In the genomic region with DNA sequence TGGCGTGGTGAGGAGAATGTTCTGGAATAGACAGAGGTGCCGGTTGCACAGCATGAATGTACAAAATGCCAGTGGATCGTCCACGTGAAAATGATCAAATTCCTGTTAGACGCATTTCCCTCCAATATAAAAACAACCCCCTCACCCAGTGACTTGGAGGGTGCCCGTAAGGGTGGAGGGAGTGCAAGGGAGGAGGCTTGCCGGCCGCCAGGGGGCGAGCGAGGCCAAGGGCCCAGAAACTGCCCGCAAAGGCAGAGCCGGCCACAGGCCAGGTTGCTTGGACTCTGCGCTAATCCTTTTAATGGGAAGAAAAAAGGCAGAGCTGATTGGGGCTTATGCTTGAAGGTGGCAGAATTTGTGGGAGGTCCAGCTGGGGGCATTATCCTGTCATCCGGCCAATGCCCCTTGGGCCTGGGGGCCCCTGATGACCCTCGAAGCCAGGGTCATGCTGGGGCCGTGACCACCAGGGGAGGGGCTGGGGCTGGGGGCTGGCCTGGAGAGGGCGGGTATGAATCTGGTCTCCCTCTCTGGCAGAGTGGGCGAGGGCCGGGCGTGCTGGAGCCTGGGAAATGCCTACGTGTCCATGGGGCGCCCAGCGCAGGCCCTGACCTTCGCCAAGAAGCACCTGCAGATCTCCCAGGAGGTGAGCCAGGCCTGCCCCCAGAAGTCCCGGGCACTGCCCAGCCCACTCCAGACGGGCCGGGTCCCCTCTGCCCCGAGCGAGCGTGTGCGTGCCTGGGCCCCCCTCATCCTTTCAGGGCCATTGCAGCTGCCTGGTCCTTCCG, we compare ENCODE assay signal across 8 cellular contexts. TPM values are rescaled to one million over a fixed set of nuclear protein-coding genes. Genes with fewer than 3 reads are reported as not detected.
DNase-seq lines count a peak whose midpoint lies in the region; ATAC-seq and TF ChIP-seq lines count a peak whose summit lies in the region.

No MANE protein-coding gene starts in this region.

- no peaks in the 10 kb centered on the region for H3K27me3 Mint-ChIP-seq in activated CD4-positive, alpha-beta T cell treated with anti-CD3 and anti-CD28 coated beads, Interleukin-2, amount 10 ng/mL, durations not matched to agents 24 days and 14 days

- H3K4me3 ChIP-seq in foreskin fibroblast (ENCODE audit: low read depth in 1 of 2, low read length in 2 of 2) = no peak overlapping the region

- ATAC-seq in omental fat pad (ENCODE audit: low FRiP score) (peak; percentile 33), GM18870 (IDR thresholded peaks at IDR 0.05; ENCODE audit: unreplicated experiment) (no peak)

- TF ChIP-seq CTCF in VCaP (conservative IDR thresholded peaks at IDR 0.05) (peak; percentile 99), foreskin fibroblast (IDR thresholded peaks at IDR 0.05; ENCODE audit: low read depth, low read length) (peak; percentile 69), omental fat pad (IDR thresholded peaks at IDR 0.05) (peak in 1 of 3 donors; percentile 49)

- H3K27ac Mint-ChIP-seq in activated CD4-positive, alpha-beta T cell treated with anti-CD3 and anti-CD28 coated beads, Interleukin-2, amount 10 ng/mL, durations not matched to agents 24 days and 14 days = no peak overlapping the region

- H3K27ac ChIP-seq in VCaP = peak overlapping the region; percentile 34

- intact Hi-C loops in activated CD4-positive, alpha-beta T cell treated with anti-CD3 and anti-CD28 coated beads, Interleukin-2, amount 10 ng/mL, durations not matched to agents 24 days and 14 days (cut with micrococcal nuclease) = no loop called here

- H3K4me3 Mint-ChIP-seq in activated CD4-positive, alpha-beta T cell treated with anti-CD3 and anti-CD28 coated beads, Interleukin-2, amount 10 ng/mL, durations not matched to agents 24 days and 14 days = no peak overlapping the region

- DNase-seq in activated CD4-positive, alpha-beta T cell treated with anti-CD3 and anti-CD28 coated beads, Interleukin-2, amount 10 ng/mL, durations not matched to agents 24 days and 14 days = peak; percentile 80
- no peak for DNase-seq in activated CD4-positive, alpha-beta T cell treated with anti-CD3 and anti-CD28 coated beads, Interleukin-2, amount 50 U/mL, for 4 hours
- DNase-seq in KBM-7 (peak; percentile 61), foreskin fibroblast (peak in 1 of 2 donors; percentile 75), omental fat pad (ENCODE audit: low spot score) (peak; percentile 49), NCI-H2107 (lab: John Stamatoyannopoulos, UW) (no peak)

- no peaks in the 10 kb centered on the region for H3K4me1 Mint-ChIP-seq in activated CD4-positive, alpha-beta T cell treated with anti-CD3 and anti-CD28 coated beads, Interleukin-2, amount 10 ng/mL, durations not matched to agents 24 days and 14 days

- in situ Hi-C loops in KBM-7 (cut with MboI; ENCODE audit: low pct_unique_long_range_greater_than_20kb, low sequenced_read_pairs) = no loop called here

- H3K9me3 Mint-ChIP-seq in activated CD4-positive, alpha-beta T cell treated with anti-CD3 and anti-CD28 coated beads, Interleukin-2, amount 10 ng/mL, durations not matched to agents 24 days and 14 days = no peaks in the 10 kb centered on the region

- no peaks in the 10 kb centered on the region for H3K36me3 Mint-ChIP-seq in activated CD4-positive, alpha-beta T cell treated with anti-CD3 and anti-CD28 coated beads, Interleukin-2, amount 10 ng/mL, durations not matched to agents 24 days and 14 days (ENCODE audit: low read depth)

RNA-seq across cellular contexts. Expression of gene GPSM1, which starts 12.0 kb away (rescaled TPM):
- total RNA-seq in activated CD4-positive, alpha-beta T cell treated with anti-CD3 and anti-CD28 coated beads, Interleukin-2, amount 10 ng/mL, durations not matched to agents 24 days and 14 days = 19.2 and 20.5 TPM in 2 replicates
- total RNA-seq in omental fat pad = 10 to 100 TPM in 1 of 4 donors, 1 to 10 TPM in 3; 5.0 to 20.5 (median 7.3) TPM

RNA-seq across cellular contexts. Expression of gene DNLZ, which starts 24.2 kb away (rescaled TPM):
- total RNA-seq in activated CD4-positive, alpha-beta T cell treated with anti-CD3 and anti-CD28 coated beads, Interleukin-2, amount 10 ng/mL, durations not matched to agents 24 days and 14 days = 31.5 and 34.0 TPM in 2 replicates
- 10 to 100 TPM; 16.5 to 36.7 (median 19.8) TPM for total RNA-seq in omental fat pad

RNA-seq across cellular contexts. Expression of gene CARD9, which starts 34.1 kb away (rescaled TPM):
- 7.8 and 9.2 TPM in 2 replicates for total RNA-seq in activated CD4-positive, alpha-beta T cell treated with anti-CD3 and anti-CD28 coated beads, Interleukin-2, amount 10 ng/mL, durations not matched to agents 24 days and 14 days
- 1 to 10 TPM; 2.5 to 6.9 (median 4.9) TPM for total RNA-seq in omental fat pad

RNA-seq across cellular contexts. Expression of gene CCDC187, which starts 35.5 kb away (rescaled TPM):
- total RNA-seq in activated CD4-positive, alpha-beta T cell treated with anti-CD3 and anti-CD28 coated beads, Interleukin-2, amount 10 ng/mL, durations not matched to agents 24 days and 14 days = not detected in 2 replicates
- total RNA-seq in omental fat pad = not detected

Comparison
In these comparisons a context has a peak if more than half of its experiments do, and no peak if none do; other contexts are left out.
1. DNase-seq: peak in activated CD4-positive, alpha-beta T cell treated with anti-CD3 and anti-CD28 coated beads, Interleukin-2, amount 10 ng/mL, durations not matched to agents 24 days and 14 days (single experiment), KBM-7 (single experiment) and omental fat pad (single experiment); none in activated CD4-positive, alpha-beta T cell treated with anti-CD3 and anti-CD28 coated beads, Interleukin-2, amount 50 U/mL, for 4 hours (0 of 2) and NCI-H2107 (single experiment).